Comparison of ENCODE assay signal across 11 cellular contexts in the genomic region with DNA sequence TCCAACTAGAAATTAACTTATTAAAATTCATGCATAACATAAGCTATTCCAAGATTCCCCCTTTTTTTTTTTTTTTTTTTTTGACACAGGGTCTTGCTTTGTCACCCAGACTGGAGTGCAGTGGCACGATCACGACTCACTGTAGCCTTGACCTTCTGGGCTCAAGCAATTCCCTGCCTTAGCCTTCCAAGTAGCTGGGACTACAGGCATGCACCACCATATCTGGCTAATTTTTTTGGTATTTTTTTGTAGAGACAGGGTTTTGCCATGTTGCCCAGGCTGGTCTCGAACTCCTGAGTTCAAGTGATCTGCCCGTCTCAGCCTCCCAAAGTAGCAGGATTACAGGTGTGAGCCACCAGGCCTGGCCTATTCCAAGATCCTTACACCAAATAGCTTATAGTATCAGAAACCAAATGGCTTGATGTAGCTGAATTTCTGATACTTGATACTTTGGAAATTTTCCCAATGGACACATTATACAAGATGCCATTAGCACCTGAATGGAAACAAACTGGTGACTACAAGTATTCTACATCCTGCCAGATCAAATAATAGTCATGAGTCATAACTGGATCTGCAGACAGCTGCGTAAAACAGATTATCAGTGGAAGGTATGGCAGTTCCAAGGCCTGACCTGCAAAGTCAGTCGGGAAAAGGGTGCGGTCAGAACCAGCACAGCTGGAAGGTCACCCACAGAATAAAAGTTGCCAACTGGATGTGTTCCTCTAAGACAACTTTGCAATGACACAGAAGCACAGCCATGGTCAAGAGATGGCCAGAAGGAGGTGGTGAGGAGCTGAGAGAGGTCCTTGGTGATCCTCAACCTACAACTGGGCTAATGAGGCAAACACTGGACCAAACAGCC. TPM values are rescaled to one million over a fixed set of nuclear protein-coding genes. Genes with fewer than 3 reads are reported as not detected.
DNase-seq lines count a peak whose midpoint lies in the region; ATAC-seq, FAIRE-seq and TF ChIP-seq lines count a peak whose summit lies in the region.
"Had no signal": no experiment of that assay in that cellular context is flagged by ENCODE, and none has a peak within 500 bp of the region (broad histone marks: within the 10 kb centered on the region; RNA-seq: fewer than 3 reads in every experiment).

No MANE protein-coding gene starts in this region.

- H3K9me3 ChIP-seq in mammary epithelial cell (replicated peaks; ENCODE audit: insufficient read depth, low read length), result no peaks in the 10 kb centered on the region
- H3K9me3 ChIP-seq in pancreas, result no peaks in the 10 kb centered on the region

- intact Hi-C loops in mammary epithelial cell (cut with micrococcal nuclease), result no loop called here
- intact Hi-C loops in pancreas (cut with DNase I), result loop anchor here in 2 of 3 donors (5.0 to 10.0 kb wide), 2 partner anchors 48 to 51 kb away; a partner anchor contains a TSS

- 73% methylated on average over 7 of the region's 7 CpGs for WGBS in mammary epithelial cell (ENCODE audit: low coverage, missing lambda C conversion rate)
- WGBS in pancreas, 2 donors, result 42 to 43% methylated on average over 7 of the region's 7 CpGs

- no peak overlapping the region for H2AFZ ChIP-seq in mammary epithelial cell (ENCODE audit: low read depth, low read length)

- dilution Hi-C loops in mammary epithelial cell (cut with HindIII; ENCODE audit: low sequenced_read_pairs), result no loop called here

- H3K4me3 ChIP-seq in mammary epithelial cell (replicated peaks in 1 of 3; ENCODE audit: insufficient read depth in 1 of 3, low read depth in 2 of 3, low read length in 3 of 3) (no peak overlapping the region), pancreas (no peak overlapping the region)
- H3K4me3 ChIP-seq: smooth muscle cell had no signal

- no peaks in the 10 kb centered on the region for H3K79me2 ChIP-seq in mammary epithelial cell (ENCODE audit: insufficient read depth, low read length)

- no peak for FAIRE-seq in pancreas (lab: Jason Lieb, UNC)

- ATAC-seq in pancreas (peak; percentile 87 to 95 (median 92)), GM19324 (IDR thresholded peaks at IDR 0.05; ENCODE audit: low FRiP score, unreplicated experiment) (no peak)
- ATAC-seq: left lobe of liver had no signal

- no peak overlapping the region for H3K9ac ChIP-seq in mammary epithelial cell (ENCODE audit: insufficient read depth, low read length)

- DNase-seq in H4 (ENCODE audit: low spot score) (peak; percentile 48), NCI-H2107 treated with DMSO at 0.1 percent for 48 hours (lab: John Stamatoyannopoulos, UW; ENCODE audit: unreplicated experiment) (peak; percentile 83), mammary epithelial cell (peak; percentile 77), pancreas (peak in 5 of 6 donors; percentile 77 to 88 (median 86)), T-helper 9 cell (no peak)
- DNase-seq in stimulated activated CD4-positive, alpha-beta T cell treated with anti-CD3 and anti-CD28 coated beads, Interleukin-15, amount 100 ng/mL, for 24 hours, result no peak
- DNase-seq: activated T-cell treated with anti-CD3 and anti-CD28 coated beads, Interleukin-2, amount 50 U/mL, for 24 hours; stimulated activated naive CD4-positive, alpha-beta T cell treated with Interleukin-2 at 50 U/mL for 16 hours had no signal

- H3K36me3 ChIP-seq in mammary epithelial cell (ENCODE audit: insufficient read depth, low read length) (no peaks in the 10 kb centered on the region), pancreas (no peaks in the 10 kb centered on the region)

- CTCF ChIA-PET in mammary epithelial cell (lab: Charles Lee; ENCODE audit: low non-redundant PET), result no interaction called here

- BruUV-seq in mammary epithelial cell (replicated peaks; lab: Mats Ljungman, UMichigan), result no TSS peak

- H3K4me1 ChIP-seq in mammary epithelial cell (ENCODE audit: insufficient read depth, low read length), result peaks cover 10% of the 10 kb centered on the region
- peaks cover 19 to 32% (median 28%) of the 10 kb centered on the region in 3 donors for H3K4me1 ChIP-seq in pancreas

- no peak overlapping the region for H3K4me2 ChIP-seq in mammary epithelial cell (ENCODE audit: insufficient read depth, low read depth, low read length)
- H3K4me2 ChIP-seq: smooth muscle cell had no signal

- no peaks in the 10 kb centered on the region for H4K20me1 ChIP-seq in mammary epithelial cell (ENCODE audit: insufficient read depth, low read length)

- no peak for TF ChIP-seq CTCF in mammary epithelial cell (conservative IDR thresholded peaks at IDR 0.05 in 1 of 2, IDR thresholded peaks at IDR 0.05 in 1 of 2; ENCODE audit: extremely low read depth in 1 of 2, insufficient read depth in 1 of 2, low read depth in 1 of 2, low read length in 2 of 2)
- no peak for TF ChIP-seq CTCF in pancreas (IDR thresholded peaks at IDR 0.05)

- H3K27me3 ChIP-seq in mammary epithelial cell (ENCODE audit: insufficient read depth, low read length) (no peaks in the 10 kb centered on the region), pancreas (no peaks in the 10 kb centered on the region)

- no peak overlapping the region for H3K27ac ChIP-seq in mammary epithelial cell (ENCODE audit: insufficient read depth, low read depth, low read length)
- peak overlapping the region; percentile 14 to 81 (median 59) for H3K27ac ChIP-seq in pancreas

- in situ Hi-C loops in mammary epithelial cell (cut with MboI; ENCODE audit: low sequenced_read_pairs in 2 of 2), result no loop called here

RNA-seq across cellular contexts. Expression of a gene that starts 14.5 kb away (rescaled TPM):
- 74.3 and 92.3 TPM in 2 replicates for total RNA-seq in H4 (2014; rRNA removed; shearing (Covaris generic))
- 100 to 1,000 TPM in 1 of 2 donors, 10 to 100 TPM in 1; 43.0 to 133 TPM for total RNA-seq in mammary epithelial cell
- polyA plus RNA-seq in mammary epithelial cell, result 245 TPM
- 195 TPM for polyA minus RNA-seq in mammary epithelial cell
- 10 to 100 TPM; 10.5 to 79.9 (median 22.2) TPM for total RNA-seq in pancreas
- 10 to 100 TPM; 23.5 to 29.1 TPM for polyA plus RNA-seq in pancreas

RNA-seq across cellular contexts. Expression of a gene that starts 14.8 kb away (rescaled TPM):
- 28.7 and 49.5 TPM in 2 replicates for total RNA-seq in H4 (2014; rRNA removed; shearing (Covaris generic))
- total RNA-seq in mammary epithelial cell, result 10 to 100 TPM; 60.4 to 97.7 TPM
- polyA plus RNA-seq in mammary epithelial cell, result 48.5 TPM
- polyA minus RNA-seq in mammary epithelial cell, result 76.4 TPM
- 10 to 100 TPM; 39.3 to 78.0 (median 47.0) TPM for total RNA-seq in pancreas
- 10 to 100 TPM; 28.8 to 35.5 TPM for polyA plus RNA-seq in pancreas

RNA-seq across cellular contexts. Expression of a gene that starts 35.1 kb away (rescaled TPM):
- 5.5 and 7.5 TPM in 2 replicates for total RNA-seq in H4 (2014; rRNA removed; shearing (Covaris generic))
- total RNA-seq in mammary epithelial cell (10 to 100 TPM; 12.3 to 34.8 TPM), pancreas (10 to 100 TPM; 10.9 to 43.4 (median 19.8) TPM)
- polyA plus RNA-seq in mammary epithelial cell (24.6 TPM), pancreas (10 to 100 TPM; 48.2 to 90.5 TPM)
- polyA minus RNA-seq in mammary epithelial cell, result 23.5 TPM

RNA-seq across cellular contexts. Expression of a gene that starts 46.4 kb away (rescaled TPM):
- 11.9 and 12.6 TPM in 2 replicates for total RNA-seq in H4 (2014; rRNA removed; shearing (Covaris generic))
- total RNA-seq in mammary epithelial cell (10 to 100 TPM in 1 of 2 donors, 1 to 10 TPM in 1; 2.2 to 25.2 TPM), pancreas (1 to 10 TPM; 1.0 to 2.7 (median 2.0) TPM)
- polyA plus RNA-seq in mammary epithelial cell (14.4 TPM), pancreas (1 to 10 TPM; 3.9 to 7.0 TPM)
- 8.2 TPM for polyA minus RNA-seq in mammary epithelial cell

RNA-seq across cellular contexts. Expression of a gene that starts 52.8 kb away (rescaled TPM):
- total RNA-seq in H4 (2014; rRNA removed; shearing (Covaris generic)), result 3.3 and 5.9 TPM in 2 replicates
- total RNA-seq in mammary epithelial cell (10 to 100 TPM; 22.1 to 22.7 TPM), pancreas (10 to 100 TPM; 24.7 to 90.6 (median 33.3) TPM)
- polyA plus RNA-seq in mammary epithelial cell (5.8 TPM), pancreas (100 to 1,000 TPM; 148 to 215 TPM)
- 1.9 TPM for polyA minus RNA-seq in mammary epithelial cell

Comparison
In these comparisons a context has a peak if more than half of its experiments do, and no peak if none do; other contexts are left out.
1. DNase-seq: peak in H4 (single experiment), NCI-H2107 treated with DMSO at 0.1 percent for 48 hours (single experiment), mammary epithelial cell (single experiment) and pancreas (5 of 6); none in T-helper 9 cell (single experiment) and stimulated activated CD4-positive, alpha-beta T cell treated with anti-CD3 and anti-CD28 coated beads, Interleukin-15, amount 100 ng/mL, for 24 hours (single experiment).